In the genomic region with DNA sequence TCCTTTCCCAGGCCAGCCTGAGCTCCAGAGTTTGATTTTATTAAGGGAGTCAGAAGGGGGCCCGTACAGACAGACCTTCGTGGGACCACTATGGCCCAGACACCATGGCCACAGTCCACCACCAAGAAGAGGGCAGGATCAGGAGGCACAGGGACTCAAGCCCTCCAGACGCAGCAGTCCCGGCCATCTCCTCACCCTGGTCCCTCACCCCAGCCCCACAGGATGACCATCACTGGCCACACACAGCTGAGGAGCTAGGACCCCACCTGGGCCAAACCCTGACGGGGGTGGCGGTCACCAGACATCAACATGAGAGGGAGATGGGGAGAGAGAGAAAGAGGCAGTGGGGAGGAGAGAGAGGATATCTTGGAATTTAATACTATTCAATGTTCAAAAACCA, we compare ENCODE assay signal across 32 cellular contexts.
"Had no signal": no experiment of that assay in that cellular context is flagged by ENCODE, and none has a peak within 500 bp of the region (broad histone marks: within the 10 kb centered on the region; RNA-seq: fewer than 3 reads in every experiment).

No MANE protein-coding gene starts in this region.

- H3K9me3 ChIP-seq: adrenal gland, body of pancreas, breast epithelium, MG63, Peyer's patch had no signal

- H3K4me3 Mint-ChIP-seq: activated CD4-positive, alpha-beta memory T cell treated with anti-CD3 and anti-CD28 coated beads, Interleukin-2, amount 10 ng/mL, durations not matched to agents 7 days and 5 days; activated naive CD4-positive, alpha-beta T cell treated with anti-CD3 and anti-CD28 coated beads, Interleukin-2, amount 10 ng/mL, durations not matched to agents 7 days and 5 days; activated naive CD8-positive, alpha-beta T cell treated with anti-CD3 and anti-CD28 coated beads for 36 hours; activated T-cell treated with anti-CD3 and anti-CD28 coated beads, Interleukin-2, amount 50 U/mL, for 24 hours; activated T-helper 1 cell treated with anti-CD3 and anti-CD28 coated beads, Interleukin-12 subunit alpha, Interleukin-12 subunit beta, Interleukin-2, Interleukin-4 antibody, amounts not matched to agents 30 ng/mL and 10 ng/mL and 1 ng/mL, durations not matched to agents 14 hours and 24 hours and 36 hours had no signal

- H3K27ac ChIP-seq: adrenal gland, body of pancreas, breast epithelium, Peyer's patch, SJSA1, WERI-Rb-1 had no signal

- ATAC-seq: body of pancreas had no signal

- H3K36me3 Mint-ChIP-seq: activated naive CD4-positive, alpha-beta T cell treated with anti-CD3 and anti-CD28 coated beads, Interleukin-2, amount 10 ng/mL, durations not matched to agents 7 days and 5 days had no signal

- H3K36me3 ChIP-seq: adrenal gland, breast epithelium, MG63, Peyer's patch, SJSA1, WERI-Rb-1 had no signal

- H3K27me3 ChIP-seq: adrenal gland, body of pancreas, Peyer's patch, SJSA1 had no signal

- H3K27ac Mint-ChIP-seq: activated CD4-positive, alpha-beta memory T cell treated with anti-CD3 and anti-CD28 coated beads, Interleukin-2, amount 10 ng/mL, durations not matched to agents 7 days and 5 days; activated naive CD4-positive, alpha-beta T cell treated with anti-CD3 and anti-CD28 coated beads, Interleukin-2, amount 10 ng/mL, durations not matched to agents 7 days and 5 days; activated naive CD8-positive, alpha-beta T cell treated with anti-CD3 and anti-CD28 coated beads for 36 hours; activated T-cell treated with anti-CD3 and anti-CD28 coated beads, Interleukin-2, amount 50 U/mL, for 24 hours; activated T-helper 1 cell treated with anti-CD3 and anti-CD28 coated beads, Interleukin-12 subunit alpha, Interleukin-12 subunit beta, Interleukin-2, Interleukin-4 antibody, amounts not matched to agents 30 ng/mL and 10 ng/mL and 1 ng/mL, durations not matched to agents 14 hours and 24 hours and 36 hours had no signal

- H3K4me3 ChIP-seq: adrenal gland, body of pancreas, breast epithelium, MG63, Peyer's patch, SJSA1 had no signal

- H3K4me1 ChIP-seq: adrenal gland, body of pancreas, breast epithelium, Peyer's patch had no signal

- DNase-seq: activated CD4-positive, alpha-beta memory T cell treated with anti-CD3 and anti-CD28 coated beads, Interleukin-2, amount 10 ng/mL, durations not matched to agents 7 days and 5 days; activated CD4-positive, alpha-beta T cell treated with anti-CD3 and anti-CD28 coated beads for 1 hour; activated CD4-positive, alpha-beta T cell treated with anti-CD3 and anti-CD28 coated beads for 48 hours; activated CD4-positive, CD25-positive, alpha-beta regulatory T cell; activated gamma-delta T cell treated with Interleukin-2 at 50 U/mL for 16 hours; activated naive CD4-positive, alpha-beta T cell treated with anti-CD3 and anti-CD28 coated beads, Interleukin-2, amount 10 ng/mL, durations not matched to agents 7 days and 5 days; activated naive CD8-positive, alpha-beta T cell treated with anti-CD3 and anti-CD28 coated beads for 36 hours; activated T-cell treated with anti-CD3 and anti-CD28 coated beads, Interleukin-2, amount 50 U/mL, for 24 hours; adrenal gland; body of pancreas; Karpas-422; MG63; NCI-H1092; NCI-H1436 treated with DMSO at 0.1 percent for 48 hours; NCI-H1694 treated with DMSO at 0.1 percent for 48 hours; NCI-H2029; NCI-H345; NCI-H526; NCI-H748 treated with DMSO at 0.1 percent for 48 hours; NK-92 treated with Interleukin-12 subunit alpha and Interleukin-12 subunit beta, amount 100 ng/mL, for 24 hours; PC-3; Peyer's patch; RPMI8226; SHP77 treated with DMSO at 0.1 percent for 48 hours; SW 1271; T-helper 1 cell; T-helper 2 cell; T-helper 9 cell; WERI-Rb-1 had no signal

- H3K9me3 Mint-ChIP-seq: activated CD4-positive, alpha-beta memory T cell treated with anti-CD3 and anti-CD28 coated beads, Interleukin-2, amount 10 ng/mL, durations not matched to agents 7 days and 5 days; activated naive CD4-positive, alpha-beta T cell treated with anti-CD3 and anti-CD28 coated beads, Interleukin-2, amount 10 ng/mL, durations not matched to agents 7 days and 5 days; activated naive CD8-positive, alpha-beta T cell treated with anti-CD3 and anti-CD28 coated beads for 36 hours; activated T-cell treated with anti-CD3 and anti-CD28 coated beads, Interleukin-2, amount 50 U/mL, for 24 hours; activated T-helper 1 cell treated with anti-CD3 and anti-CD28 coated beads, Interleukin-12 subunit alpha, Interleukin-12 subunit beta, Interleukin-2, Interleukin-4 antibody, amounts not matched to agents 30 ng/mL and 10 ng/mL and 1 ng/mL, durations not matched to agents 14 hours and 24 hours and 36 hours had no signal
